ENCODE assay signal across 8 cellular contexts in genomic region chr7:155763721-155764431, GRCh38. TPM values are rescaled to one million over a fixed set of nuclear protein-coding genes. Genes with fewer than 3 reads are reported as not detected.
DNase-seq lines count a peak whose midpoint lies in the region; ATAC-seq, FAIRE-seq and TF ChIP-seq lines count a peak whose summit lies in the region.

No MANE protein-coding gene starts in this region.

- no peaks in the 10 kb centered on the region for H3K9me3 Mint-ChIP-seq in activated CD4-positive, alpha-beta T cell treated with anti-CD3 and anti-CD28 coated beads, Interleukin-2, amount 10 ng/mL, durations not matched to agents 7 days and 5 days

- TF ChIP-seq CTCF in endothelial cell of umbilical vein (IDR thresholded peaks at IDR 0.05; ENCODE audit: extremely low read depth in 1 of 2, insufficient read depth in 1 of 2, low read depth in 1 of 2, low read length in 2 of 2) = no peak
- no peak for TF ChIP-seq CTCF in MM.1S (IDR thresholded peaks at IDR 0.05; ENCODE audit: low read length)
- no peak for TF ChIP-seq CTCF in ovary (IDR thresholded peaks at IDR 0.05)

- peak; percentile 63 for ATAC-seq in HG02938 (IDR thresholded peaks at IDR 0.05; ENCODE audit: unreplicated experiment)

- H3K36me3 Mint-ChIP-seq in activated CD4-positive, alpha-beta T cell treated with anti-CD3 and anti-CD28 coated beads, Interleukin-2, amount 10 ng/mL, durations not matched to agents 7 days and 5 days (ENCODE audit: low read depth) = peaks cover 59% of the 10 kb centered on the region

- no peak for TF ChIP-seq EP300 in ovary (IDR thresholded peaks at IDR 0.05)

- H3K36me3 ChIP-seq in endothelial cell of umbilical vein (ENCODE audit: control insufficient read depth in 2 of 2, extremely low read depth in 1 of 2, insufficient read depth in 2 of 2, low read length in 2 of 2) (peaks cover 0 to 10% of the 10 kb centered on the region in 2 experiments), MM.1S (replicated peaks; ENCODE audit: insufficient read depth, low read length) (peaks cover 9% of the 10 kb centered on the region), ovary (no peaks in the 10 kb centered on the region)

- WGBS in ovary, 3 donors = 71 to 75% (median 74%) methylated on average over 24 to 27 of the region's 27 CpGs

- peak overlapping the region; percentile 70 for H3K4me3 Mint-ChIP-seq in activated CD4-positive, alpha-beta T cell treated with anti-CD3 and anti-CD28 coated beads, Interleukin-2, amount 10 ng/mL, durations not matched to agents 7 days and 5 days

- H3K9me1 ChIP-seq in endothelial cell of umbilical vein (replicated peaks; ENCODE audit: control insufficient read depth, extremely low read depth, insufficient read depth, low read length) = no peaks in the 10 kb centered on the region

- dilution Hi-C loops in endothelial cell of umbilical vein (cut with MboI; ENCODE audit: extremely low pct_ligation_motif_present, low sequenced_read_pairs) = no loop called here

- intact Hi-C loops in endothelial cell of umbilical vein (cut with micrococcal nuclease) = loop anchor here (1.0 to 10.0 kb wide), 4 partner anchors 120 to 469 kb away; partner anchors contain the start of genes EN2, INSIG1 and RBM33
- intact Hi-C loops in ovary (cut with DNase I) = loop anchor here in 3 of 4 donors (10.0 kb wide), 2 partner anchors 159 to 169 kb away; no protein-coding TSS in a partner anchor

- peak; percentile 8 for DNase-seq in ELR (ENCODE audit: low read depth)
- peak; percentile 74 for DNase-seq in activated CD4-positive, alpha-beta T cell treated with anti-CD3 and anti-CD28 coated beads, Interleukin-2, amount 10 ng/mL, durations not matched to agents 7 days and 5 days
- peak; percentile 88 for DNase-seq in endothelial cell of umbilical vein (ENCODE audit: low read depth, low spot score)
- peak; percentile 21 to 27 for DNase-seq in stimulated activated CD4-positive, alpha-beta T cell treated with anti-CD3 and anti-CD28 coated beads, Interleukin-1b, Interleukin-23, amount 100 ng/mL, for 4 hours (ENCODE audit: low read depth in 2 of 2)
- DNase-seq in MM.1S = no peak
- no peak for DNase-seq in NCI-H2081 treated with DMSO at 0.1 percent for 48 hours (lab: John Stamatoyannopoulos, UW)
- DNase-seq in ovary = no peak

- H3K27ac ChIP-seq in endothelial cell of umbilical vein (ENCODE audit: insufficient read depth, low read depth, low read length) (peak overlapping the region; percentile 69), MM.1S (ENCODE audit: low read length) (no peak overlapping the region), ovary (no peak overlapping the region)

- H3K9ac ChIP-seq in endothelial cell of umbilical vein (replicated peaks; ENCODE audit: extremely low read depth, insufficient read depth, low read length) (no peak overlapping the region), MM.1S (ENCODE audit: low read length) (no peak overlapping the region)

- peaks cover 15% of the 10 kb centered on the region; the same call in 1 of the 2 replicates for H3F3A ChIP-seq in MM.1S (ENCODE audit: insufficient read depth, low read length)

- peak overlapping the region; percentile 97 for H3K27ac Mint-ChIP-seq in activated CD4-positive, alpha-beta T cell treated with anti-CD3 and anti-CD28 coated beads, Interleukin-2, amount 10 ng/mL, durations not matched to agents 7 days and 5 days

- H2AFZ ChIP-seq in endothelial cell of umbilical vein (ENCODE audit: low read depth, low read length) (no peak overlapping the region), MM.1S (ENCODE audit: low read length) (no peak overlapping the region)

- TF ChIP-seq POLR2A in endothelial cell of umbilical vein (IDR thresholded peaks at IDR 0.05; ENCODE audit: low read depth, low read length) (no peak), ovary (IDR thresholded peaks at IDR 0.05) (no peak)

- H3K27me3 ChIP-seq in endothelial cell of umbilical vein (ENCODE audit: control insufficient read depth in 2 of 2, insufficient read depth in 2 of 2, low read length in 2 of 2) = no peaks in the 10 kb centered on the region
- no peaks in the 10 kb centered on the region for H3K27me3 ChIP-seq in MM.1S (replicated peaks; ENCODE audit: insufficient read depth, low read length)
- no peaks in the 10 kb centered on the region for H3K27me3 ChIP-seq in ovary

- FAIRE-seq in endothelial cell of umbilical vein (lab: Jason Lieb, UNC) = peak; percentile 81

- BruUV-seq in endothelial cell of umbilical vein (replicated peaks; lab: Mats Ljungman, UMichigan) = TSS peak; percentile 28

- H3K27me3 Mint-ChIP-seq in activated CD4-positive, alpha-beta T cell treated with anti-CD3 and anti-CD28 coated beads, Interleukin-2, amount 10 ng/mL, durations not matched to agents 7 days and 5 days = no peaks in the 10 kb centered on the region

- peaks cover 75% of the 10 kb centered on the region for H3K4me1 Mint-ChIP-seq in activated CD4-positive, alpha-beta T cell treated with anti-CD3 and anti-CD28 coated beads, Interleukin-2, amount 10 ng/mL, durations not matched to agents 7 days and 5 days

- CTCF ChIA-PET in activated CD4-positive, alpha-beta T cell treated with anti-CD3 and anti-CD28 coated beads, Interleukin-2, amount 10 ng/mL, durations not matched to agents 7 days and 5 days (lab: Charles Lee) = interaction anchor here (0.8 to 1.3 kb wide), 2 partner anchors 165 to 284 kb away, joined by 3 to 4 read pairs; no protein-coding TSS in a partner anchor
- CTCF ChIA-PET in endothelial cell of umbilical vein (lab: Charles Lee) = interaction anchor here (1.7 kb wide), 1 partner anchor 165 kb away, joined by 24 read pairs; no protein-coding TSS in a partner anchor

- H3K4me2 ChIP-seq in endothelial cell of umbilical vein (ENCODE audit: insufficient read depth, low read length) (peak overlapping the region; percentile 32), MM.1S (ENCODE audit: low read depth, low read length) (no peak overlapping the region)

- H3K4me3 ChIP-seq in endothelial cell of umbilical vein (replicated peaks in 1 of 3; ENCODE audit: insufficient read depth in 1 of 3, low read depth in 1 of 3, low read length in 3 of 3) (no peak overlapping the region), MM.1S (ENCODE audit: low read length) (no peak overlapping the region), ovary (no peak overlapping the region)

- POLR2A ChIA-PET in activated CD4-positive, alpha-beta T cell treated with anti-CD3 and anti-CD28 coated beads, Interleukin-2, amount 10 ng/mL, durations not matched to agents 7 days and 5 days (lab: Charles Lee) = no interaction called here
- POLR2A ChIA-PET in endothelial cell of umbilical vein (lab: Charles Lee) = no interaction called here

- H3K4me1 ChIP-seq in endothelial cell of umbilical vein (ENCODE audit: control insufficient read depth, extremely low read depth, insufficient read depth, low read length) (peaks cover 16% of the 10 kb centered on the region), MM.1S (ENCODE audit: low read length) (no peaks in the 10 kb centered on the region), ovary (ENCODE audit: insufficient read depth) (no peaks in the 10 kb centered on the region)

- no peaks in the 10 kb centered on the region for H3K9me2 ChIP-seq in MM.1S (replicated peaks; ENCODE audit: insufficient read depth, low read length)

- H4K20me1 ChIP-seq in endothelial cell of umbilical vein (replicated peaks; ENCODE audit: control insufficient read depth, extremely low read depth, insufficient read depth, low read length) (peaks cover 2% of the 10 kb centered on the region), MM.1S (ENCODE audit: insufficient read depth, low read length) (no peaks in the 10 kb centered on the region; the same call in 1 of the 2 replicates)

- H3K9me3 ChIP-seq in endothelial cell of umbilical vein (replicated peaks; ENCODE audit: control insufficient read depth, insufficient read depth, low read length) (no peaks in the 10 kb centered on the region), MM.1S (replicated peaks; ENCODE audit: insufficient read depth, low read length) (no peaks in the 10 kb centered on the region), ovary (no peaks in the 10 kb centered on the region)

- H3K79me2 ChIP-seq in endothelial cell of umbilical vein (ENCODE audit: control insufficient read depth, insufficient read depth, low read length) (peaks cover 30% of the 10 kb centered on the region), MM.1S (ENCODE audit: low read length) (peaks cover 72% of the 10 kb centered on the region)

TF ChIP-seq in endothelial cell of umbilical vein, 7 proteins besides CTCF, POLR2A, EP300 and RAD21:
- peak; percentile 70 for TF ChIP-seq JUN (IDR thresholded peaks at IDR 0.05; ENCODE audit: borderline replicate concordance, insufficient read depth, insufficient read length, low read depth)
- TF ChIP-seq EZH2 (IDR thresholded peaks at IDR 0.05; ENCODE audit: borderline replicate concordance, low read depth, low read length, severe bottlenecking) = no peak
- TF ChIP-seq FOS (IDR thresholded peaks at IDR 0.05; ENCODE audit: borderline replicate concordance, insufficient read depth, low read length) = peak; percentile 61
- TF ChIP-seq MYC (IDR thresholded peaks at IDR 0.05; ENCODE audit: low read depth, low read length) = peak; percentile 37
- peak; percentile 76 for TF ChIP-seq POLR2AphosphoS5 (IDR thresholded peaks at IDR 0.05; ENCODE audit: insufficient read depth, low read depth, low read length)
- TF ChIP-seq MAX (IDR thresholded peaks at IDR 0.05; ENCODE audit: insufficient read depth, insufficient read length) = no peak
- no peak for TF ChIP-seq GATA2 (IDR thresholded peaks at IDR 0.05; ENCODE audit: insufficient read depth, insufficient read length, low read depth, low read length)
TF ChIP-seq in endothelial cell of umbilical vein: peak in this region for 4.

RNA-seq across cellular contexts. Expression of gene SHH, which starts 48.4 kb away (rescaled TPM):
- not detected for total RNA-seq in activated CD4-positive, alpha-beta T cell treated with anti-CD3 and anti-CD28 coated beads, Interleukin-2, amount 10 ng/mL, durations not matched to agents 7 days and 5 days
- 0.18 TPM in 1 of 2 replicates, not detected in the other for total RNA-seq in endothelial cell of umbilical vein
- polyA plus RNA-seq in endothelial cell of umbilical vein = not detected in 2 replicates
- polyA plus RNA-seq in endothelial cell of umbilical vein (2011; cell fraction: cytosol; rRNA removed) = 0.01 and 0.07 TPM in 2 replicates
- polyA plus RNA-seq in endothelial cell of umbilical vein (2011; cell fraction: nucleus; rRNA removed) = 0.05 and 0.06 TPM in 2 replicates
- polyA plus RNA-seq in endothelial cell of umbilical vein (2012) = not detected in 2 replicates
- polyA minus RNA-seq in endothelial cell of umbilical vein = not detected in 2 replicates
- polyA minus RNA-seq in endothelial cell of umbilical vein (2011; cell fraction: cytosol; rRNA and poly(A)+ RNA removed) = not detected
- polyA minus RNA-seq in endothelial cell of umbilical vein (2011; cell fraction: nucleus; rRNA and poly(A)+ RNA removed) = not detected in 2 replicates
- total RNA-seq in ovary = under 1 TPM in 2 of 7 donors, not detected in 5; 0.33 to 0.48 TPM
- not detected for polyA plus RNA-seq in ovary

Comparison
In these comparisons a context has a peak if more than half of its experiments do, and no peak if none do; other contexts are left out.
1. DNase-seq: peak in ELR (single experiment), activated CD4-positive, alpha-beta T cell treated with anti-CD3 and anti-CD28 coated beads, Interleukin-2, amount 10 ng/mL, durations not matched to agents 7 days and 5 days (single experiment), endothelial cell of umbilical vein (single experiment) and stimulated activated CD4-positive, alpha-beta T cell treated with anti-CD3 and anti-CD28 coated beads, Interleukin-1b, Interleukin-23, amount 100 ng/mL, for 4 hours (2 of 2); none in MM.1S (single experiment), NCI-H2081 treated with DMSO at 0.1 percent for 48 hours (single experiment) and ovary (0 of 5).